22 cellular contexts compared by ENCODE assay signal in genomic region chr19:17764348-17764747, GRCh38. TPM values are rescaled to one million over a fixed set of nuclear protein-coding genes. Genes with fewer than 3 reads are reported as not detected.
DNase-seq lines count a peak whose midpoint lies in the region; ATAC-seq, FAIRE-seq and TF ChIP-seq lines count a peak whose summit lies in the region.
"Had no signal": no experiment of that assay in that cellular context is flagged by ENCODE, and none has a peak within 500 bp of the region (broad histone marks: within the 10 kb centered on the region; RNA-seq: fewer than 3 reads in every experiment).

No MANE protein-coding gene starts in this region.

- H3K27me3 ChIP-seq in mucosa of rectum (ENCODE audit: control insufficient read depth in 2 of 2, insufficient read depth in 2 of 2, low read length in 2 of 2): no peaks in the 10 kb centered on the region
- H3K27me3 ChIP-seq: BLaER1 treated with 17β-estradiol and CSF1 and Interleukin-3, amounts not matched to agents 10 nM and 100 nM; Peyer's patch; SJCRH30 had no signal

- peak; percentile 5 for FAIRE-seq in GM12891 (lab: Jason Lieb, UNC)
- FAIRE-seq: GM18507, GM19239, H1 had no signal

- H3K9me3 Mint-ChIP-seq in stimulated activated memory B cell treated with anti-CD40 and anti-IgM and Interleukin-4, amounts not matched to agents 10 μg/mL and 1 μg/mL and 100 μg/mL, for 72 hours: no peaks in the 10 kb centered on the region
- H3K9me3 Mint-ChIP-seq in natural killer cell: no peaks in the 10 kb centered on the region
- H3K9me3 Mint-ChIP-seq: CD8-positive, alpha-beta T cell; T-cell had no signal

- POLR2A ChIA-PET in RWPE1 (lab: Yijun Ruan, JAX; ENCODE audit: low non-redundant PET): no interaction called here

- peak overlapping the region; percentile 77 for H3K27ac Mint-ChIP-seq in stimulated activated memory B cell treated with anti-CD40 and anti-IgM and Interleukin-4, amounts not matched to agents 10 μg/mL and 1 μg/mL and 100 μg/mL, for 72 hours
- H3K27ac Mint-ChIP-seq in natural killer cell: peak overlapping the region in 1 of 2 donors; percentile 80
- H3K27ac Mint-ChIP-seq: CD8-positive, alpha-beta T cell had no signal

- H3K36me3 ChIP-seq in mucosa of rectum (ENCODE audit: control insufficient read depth in 2 of 2, insufficient read depth in 2 of 2, low read length in 2 of 2): no peaks in the 10 kb centered on the region
- H3K36me3 ChIP-seq: Peyer's patch, SJCRH30 had no signal

- no peaks in the 10 kb centered on the region for H3K9me3 ChIP-seq in mucosa of rectum (ENCODE audit: control insufficient read depth in 2 of 2, low read length in 2 of 2)
- H3K9me3 ChIP-seq: BLaER1 treated with 17β-estradiol and CSF1 and Interleukin-3, amounts not matched to agents 10 nM and 100 nM; Peyer's patch; SJCRH30 had no signal

- DNase-seq in GM12891 (ENCODE audit: insufficient read length, low spot score) (no peak), RWPE1 (ENCODE audit: low spot score) (no peak), natural killer cell (no peak), omental fat pad (ENCODE audit: low spot score) (no peak), cerebellum (ENCODE audit: low spot score) (no peak)
- DNase-seq: CD8-positive, alpha-beta T cell; DND-41; NCI-H1105 treated with DMSO at 0.1 percent for 48 hours; NCI-H2029 treated with DMSO at 0.1 percent for 48 hours; NCI-H510A treated with DMSO at 0.1 percent for 48 hours; NCI-H774; NK-92 treated with Interleukin-12 subunit alpha and Interleukin-12 subunit beta, amount 100 ng/mL, for 24 hours; SJCRH30 had no signal

- intact Hi-C loops in natural killer cell (cut with micrococcal nuclease): no loop called here

- TF ChIP-seq CTCF in RWPE1 (conservative IDR thresholded peaks at IDR 0.05; ENCODE audit: low read depth): no peak
- TF ChIP-seq CTCF in natural killer cell (IDR thresholded peaks at IDR 0.05): no peak
- TF ChIP-seq CTCF in omental fat pad (IDR thresholded peaks at IDR 0.05): no peak

- no peak overlapping the region for H3K4me3 ChIP-seq in mucosa of rectum (ENCODE audit: low read length in 2 of 2)
- H3K4me3 ChIP-seq: BLaER1 treated with 17β-estradiol and CSF1 and Interleukin-3, amounts not matched to agents 10 nM and 100 nM; Peyer's patch; SJCRH30 had no signal

- no peak for ATAC-seq in stimulated activated memory B cell treated with anti-CD40 and anti-IgM and Interleukin-4, amounts not matched to agents 10 μg/mL and 1 μg/mL and 100 μg/mL, for 72 hours
- ATAC-seq in natural killer cell (no peak), omental fat pad (ENCODE audit: low FRiP score) (no peak)
- ATAC-seq: CD8-positive, alpha-beta T cell had no signal

- H3K9ac ChIP-seq in mucosa of rectum (ENCODE audit: low read depth in 1 of 2, low read length in 2 of 2): no peak overlapping the region
- H3K9ac ChIP-seq: KMS-11 had no signal

- TF ChIP-seq POLR2A in GM12891 (IDR thresholded peaks at IDR 0.05; ENCODE audit: low read depth, low read length): no peak

- CTCF ChIA-PET in RWPE1 (lab: Yijun Ruan, JAX): no interaction called here

- no peaks in the 10 kb centered on the region for H3K27me3 Mint-ChIP-seq in stimulated activated memory B cell treated with anti-CD40 and anti-IgM and Interleukin-4, amounts not matched to agents 10 μg/mL and 1 μg/mL and 100 μg/mL, for 72 hours
- H3K27me3 Mint-ChIP-seq in natural killer cell (ENCODE audit: low read depth in 2 of 2): no peaks in the 10 kb centered on the region
- H3K27me3 Mint-ChIP-seq: T-cell had no signal

- H3K27ac ChIP-seq in RWPE1 (peak overlapping the region; percentile 71), mucosa of rectum (ENCODE audit: low read depth in 2 of 2, low read length in 2 of 2) (peak overlapping the region; percentile 84 to 86)
- H3K27ac ChIP-seq: KMS-11, SJCRH30 had no signal

- H3K4me3 Mint-ChIP-seq in stimulated activated memory B cell treated with anti-CD40 and anti-IgM and Interleukin-4, amounts not matched to agents 10 μg/mL and 1 μg/mL and 100 μg/mL, for 72 hours: no peak overlapping the region
- H3K4me3 Mint-ChIP-seq in natural killer cell: no peak overlapping the region
- H3K4me3 Mint-ChIP-seq: CD8-positive, alpha-beta T cell had no signal

- H3K4me1 Mint-ChIP-seq in stimulated activated memory B cell treated with anti-CD40 and anti-IgM and Interleukin-4, amounts not matched to agents 10 μg/mL and 1 μg/mL and 100 μg/mL, for 72 hours: peaks cover 48% of the 10 kb centered on the region
- H3K4me1 Mint-ChIP-seq in natural killer cell: peaks cover 5 to 8% of the 10 kb centered on the region in 2 donors

- H3K36me3 Mint-ChIP-seq in stimulated activated memory B cell treated with anti-CD40 and anti-IgM and Interleukin-4, amounts not matched to agents 10 μg/mL and 1 μg/mL and 100 μg/mL, for 72 hours: peaks cover 64% of the 10 kb centered on the region
- H3K36me3 Mint-ChIP-seq in natural killer cell: no peaks in the 10 kb centered on the region

- H3K4me1 ChIP-seq in mucosa of rectum (ENCODE audit: control insufficient read depth in 2 of 2, insufficient read depth in 2 of 2, low read length in 2 of 2): peaks cover 13 to 19% of the 10 kb centered on the region in 2 donors
- H3K4me1 ChIP-seq: SJCRH30 had no signal

TF ChIP-seq in GM12891, 5 proteins besides CTCF, POLR2A, EP300 and RAD21:
- TF ChIP-seq POU2F2 (IDR thresholded peaks at IDR 0.05; ENCODE audit: low read depth, low read length): no peak
- TF ChIP-seq SPI1 (IDR thresholded peaks at IDR 0.05; ENCODE audit: low read depth, low read length): no peak
- no peak for TF ChIP-seq PAX5 (IDR thresholded peaks at IDR 0.05; ENCODE audit: insufficient read depth, low read length, severe bottlenecking)
- TF ChIP-seq POLR2AphosphoS5 (IDR thresholded peaks at IDR 0.05; ENCODE audit: low read depth, low read length): no peak
- no peak for TF ChIP-seq TAF1 (IDR thresholded peaks at IDR 0.05; ENCODE audit: low read depth, low read length)

RNA-seq across cellular contexts. Expression of gene FCHO1, which starts 13.1 kb away (rescaled TPM):
- polyA plus RNA-seq in GM12891 (2012; ENCODE audit: low read depth, missing spikeins): 22.6 TPM
- total RNA-seq in natural killer cell (10 to 100 TPM; 56.1 to 67.7 (median 66.5) TPM), omental fat pad (1 to 10 TPM; 3.1 to 7.4 (median 4.9) TPM), cerebellum (25.9 TPM)

RNA-seq across cellular contexts. Expression of gene B3GNT3, which starts 30.6 kb away (rescaled TPM):
- not detected for polyA plus RNA-seq in GM12891 (2012; ENCODE audit: low read depth, missing spikeins)
- total RNA-seq in natural killer cell (not detected), omental fat pad (under 1 TPM in 2 of 4 donors, not detected in 2; 0.19 to 0.32 TPM), cerebellum (not detected)
- total RNA-seq: CD8-positive, alpha-beta T cell; SJCRH30 had no signal

RNA-seq across cellular contexts. Expression of gene MAP1S, which starts 45.1 kb away (rescaled TPM):
- 56.4 TPM for polyA plus RNA-seq in GM12891 (2012; ENCODE audit: low read depth, missing spikeins)
- 10 to 100 TPM; 41.0 to 59.4 (median 45.8) TPM for total RNA-seq in natural killer cell
- 10 to 100 TPM; 19.4 to 35.9 (median 23.8) TPM for total RNA-seq in omental fat pad
- total RNA-seq in cerebellum: 31.4 TPM

RNA-seq across cellular contexts. Expression of gene INSL3, which starts 57.0 kb away (rescaled TPM):
- 3.8 TPM for polyA plus RNA-seq in GM12891 (2012; ENCODE audit: low read depth, missing spikeins)
- 1 to 10 TPM; 1.5 to 2.9 (median 1.7) TPM for total RNA-seq in natural killer cell
- 1 to 10 TPM in 1 of 4 donors, not detected in 3; 2.7 TPM for total RNA-seq in omental fat pad
- not detected for total RNA-seq in cerebellum
- total RNA-seq: Peyer's patch, SJCRH30 had no signal
